In the genomic region with DNA sequence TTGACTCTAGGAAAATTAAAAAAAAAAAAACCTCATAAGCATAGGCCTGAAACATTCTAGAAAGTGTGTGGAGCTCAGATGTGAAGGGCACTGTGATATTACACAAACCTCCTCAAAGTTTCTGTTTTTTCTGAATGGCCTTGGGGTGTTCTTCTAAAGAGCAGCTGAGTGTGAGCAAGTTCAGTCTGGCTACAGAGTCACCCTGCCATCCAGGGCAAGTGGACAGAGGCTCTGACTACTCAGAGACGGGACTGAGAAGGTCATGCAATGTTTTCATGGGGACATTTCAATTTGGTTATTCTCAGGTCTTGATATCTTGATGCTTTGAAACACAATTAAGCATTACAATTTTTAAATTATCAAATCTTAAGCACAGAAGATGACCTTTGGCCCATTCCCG, we compare ENCODE assay signal across 11 cellular contexts. TPM values are rescaled to one million over a fixed set of nuclear protein-coding genes. Genes with fewer than 3 reads are reported as not detected.
"Had no signal": no experiment of that assay in that cellular context is flagged by ENCODE, and none has a peak within 500 bp of the region (broad histone marks: within the 10 kb centered on the region; RNA-seq: fewer than 3 reads in every experiment).

No MANE protein-coding gene starts in this region.

- ATAC-seq: HepG2, K562 had no signal

- DNase-seq: IMR-90, KBM-7, KG1 had no signal

- FAIRE-seq: HepG2, HTR-8/SVneo, K562 had no signal

- H3K27ac ChIP-seq: HL-60, KMS-11 had no signal

- H3K4me2 ChIP-seq: KMS-11 had no signal

- H3K4me3 ChIP-seq: K562 had no signal

RNA-seq across cellular contexts. Expression of gene SSTR4, which starts 36.6 kb away (rescaled TPM):
- total RNA-seq: HepG2, HT-29, HT1080, IMR-90, K562 had no signal
- polyA plus RNA-seq: HepG2, IgD-negative memory B cell, IMR-90, K562 had no signal

RNA-seq across cellular contexts. Expression of gene THBD, which starts 51.0 kb away (rescaled TPM):
- total RNA-seq: HepG2, HT-29, HT1080, IMR-90 had no signal
- polyA plus RNA-seq: IgD-negative memory B cell had no signal
